Comparison of ENCODE assay signal across 8 cellular contexts in genomic region chr18:49359732-49360444, GRCh38.
DNase-seq lines count a peak whose midpoint lies in the region; ATAC-seq and TF ChIP-seq lines count a peak whose summit lies in the region.

No MANE protein-coding gene starts in this region.

- H3K4me1 ChIP-seq in stomach smooth muscle (ENCODE audit: control insufficient read depth, insufficient read depth, low read length) = peaks cover 5% of the 10 kb centered on the region
- peaks cover 0 to 8% of the 10 kb centered on the region in 2 donors for H3K4me1 ChIP-seq in right atrium auricular region

- H3K27me3 ChIP-seq in stomach smooth muscle (ENCODE audit: control insufficient read depth in 1 of 2, insufficient read depth in 2 of 2, low read length in 2 of 2) (no peaks in the 10 kb centered on the region), right atrium auricular region (no peaks in the 10 kb centered on the region)

- H3K4me3 ChIP-seq in stomach smooth muscle (ENCODE audit: low read length in 2 of 2) = no peak overlapping the region
- no peak overlapping the region for H3K4me3 ChIP-seq in right atrium auricular region

- peak overlapping the region in 1 of 2 donors; percentile 0 for H3K9ac ChIP-seq in stomach smooth muscle (ENCODE audit: low read length in 2 of 2)

- H3K27me3 Mint-ChIP-seq in activated T-cell treated with anti-CD3 and anti-CD28 coated beads, Interleukin-2, amount 50 U/mL, for 72 hours (ENCODE audit: low read depth) = no peaks in the 10 kb centered on the region

- DNase-seq in activated T-cell treated with anti-CD3 and anti-CD28 coated beads, Interleukin-2, amount 50 U/mL, for 72 hours = no peak
- DNase-seq in activated T-cell treated with anti-CD3 and anti-CD28 coated beads, Interleukin-2, amount 50 U/mL, for 1 hour = no peak
- DNase-seq in dermis blood vessel endothelial cell (peak; percentile 25), GM19240 (ENCODE audit: insufficient read length, low spot score) (no peak), right atrium auricular region (ENCODE audit: low spot score) (no peak), HPDE6-E6E7 (ENCODE audit: extremely low spot score) (no peak)

- H3K4me3 Mint-ChIP-seq in activated T-cell treated with anti-CD3 and anti-CD28 coated beads, Interleukin-2, amount 50 U/mL, for 72 hours = peak overlapping the region in 1 of 2 donors; percentile 57

- peaks cover 1 to 6% of the 10 kb centered on the region in 2 donors for H3K36me3 Mint-ChIP-seq in activated T-cell treated with anti-CD3 and anti-CD28 coated beads, Interleukin-2, amount 50 U/mL, for 72 hours (ENCODE audit: insufficient read depth in 2 of 2)

- H3K27ac Mint-ChIP-seq in activated T-cell treated with anti-CD3 and anti-CD28 coated beads, Interleukin-2, amount 50 U/mL, for 72 hours = peak overlapping the region; percentile 93

- H3K36me3 ChIP-seq in stomach smooth muscle (ENCODE audit: control insufficient read depth in 2 of 2, insufficient read depth in 2 of 2, low read length in 2 of 2) (peaks cover 0 to 2% of the 10 kb centered on the region in 2 donors), right atrium auricular region (no peaks in the 10 kb centered on the region)

- no peaks in the 10 kb centered on the region for H3K9me3 ChIP-seq in stomach smooth muscle (ENCODE audit: control insufficient read depth in 2 of 2, low read length in 2 of 2)
- H3K9me3 ChIP-seq in right atrium auricular region = no peaks in the 10 kb centered on the region

- no peaks in the 10 kb centered on the region for H3K9me3 Mint-ChIP-seq in activated T-cell treated with anti-CD3 and anti-CD28 coated beads, Interleukin-2, amount 50 U/mL, for 72 hours

- TF ChIP-seq CTCF in right atrium auricular region (IDR thresholded peaks at IDR 0.05) = no peak

- ATAC-seq in activated T-cell treated with anti-CD3 and anti-CD28 coated beads, Interleukin-2, amount 50 U/mL, for 72 hours (replicated peaks in 1 of 2) = peak in 1 of 2 donors; percentile 35
- ATAC-seq in HG03571 (IDR thresholded peaks at IDR 0.05; ENCODE audit: unreplicated experiment) = peak; percentile 56

- peaks cover 23% of the 10 kb centered on the region for H3K4me1 Mint-ChIP-seq in activated T-cell treated with anti-CD3 and anti-CD28 coated beads, Interleukin-2, amount 50 U/mL, for 72 hours (ENCODE audit: low read depth)

- peak overlapping the region; percentile 19 for H3K27ac ChIP-seq in stomach smooth muscle (ENCODE audit: low read length)
- no peak overlapping the region for H3K27ac ChIP-seq in right atrium auricular region
